ENCODE assay signal across 24 cellular contexts in genomic region chr17:68324114-68324513, GRCh38. TPM values are rescaled to one million over a fixed set of nuclear protein-coding genes. Genes with fewer than 3 reads are reported as not detected.
"Had no signal": no experiment of that assay in that cellular context is flagged by ENCODE, and none has a peak within 500 bp of the region (broad histone marks: within the 10 kb centered on the region; RNA-seq: fewer than 3 reads in every experiment).

No MANE protein-coding gene starts in this region.

- DNase-seq: activated CD4-positive, alpha-beta T cell treated with anti-CD3 and anti-CD28 coated beads, Interleukin-2, amount 10 ng/mL, durations not matched to agents 7 days and 5 days; activated naive CD4-positive, alpha-beta T cell; activated T-cell treated with anti-CD3 and anti-CD28 coated beads, Interleukin-2, amount 50 U/mL, for 1 hour; brain microvascular endothelial cell; caudate nucleus; effector CD8-positive, alpha-beta T cell; head of caudate nucleus; hypothalamus; midbrain; stimulated activated CD4-positive, alpha-beta T cell treated with anti-CD3 and anti-CD28 coated beads, Interleukin-1b, Interleukin-23, amount 100 ng/mL, for 48 hours; SW 1271; T-helper 17 cell had no signal

- H3K4me3 Mint-ChIP-seq: activated CD4-positive, alpha-beta T cell treated with anti-CD3 and anti-CD28 coated beads, Interleukin-2, amount 10 ng/mL, durations not matched to agents 7 days and 5 days; dendritic cell treated with granulocyte-macrophage colony-stimulating factor and Interleukin-4, amounts not matched to agents 40 ng/mL and 50 ng/mL, for 4 days; natural killer cell treated with Interleukin-12 subunit alpha and Interleukin-12 subunit beta and Interleukin-15 and Interleukin-18, amount 100 ng/mL, for 72 hours; stimulated activated naive CD8-positive, alpha-beta T cell treated with anti-CD3 and anti-CD28 coated beads, Interleukin-15, Interleukin-2, amounts not matched to agents 100 ng/mL and 50 ng/mL, for 24 hours; T-helper 17 cell had no signal

- ATAC-seq: activated CD4-positive, CD25-positive, alpha-beta regulatory T cell treated with anti-CD3 and anti-CD28 coated beads, Interleukin-2, amount 50 U/mL, for 24 hours; gastroesophageal sphincter; natural killer cell treated with Interleukin-12 subunit alpha and Interleukin-12 subunit beta and Interleukin-15 and Interleukin-18, amount 100 ng/mL, for 72 hours; T-helper 17 cell had no signal

- H3K27ac Mint-ChIP-seq: dendritic cell treated with granulocyte-macrophage colony-stimulating factor and Interleukin-4, amounts not matched to agents 40 ng/mL and 50 ng/mL, for 4 days; natural killer cell treated with Interleukin-12 subunit alpha and Interleukin-12 subunit beta and Interleukin-15 and Interleukin-18, amount 100 ng/mL, for 72 hours; progenitor cell of endocrine pancreas; stimulated activated naive CD8-positive, alpha-beta T cell treated with anti-CD3 and anti-CD28 coated beads, Interleukin-15, Interleukin-2, amounts not matched to agents 100 ng/mL and 50 ng/mL, for 24 hours; T-helper 17 cell had no signal

- H3K9me3 Mint-ChIP-seq: activated CD4-positive, alpha-beta T cell treated with anti-CD3 and anti-CD28 coated beads, Interleukin-2, amount 10 ng/mL, durations not matched to agents 7 days and 5 days; dendritic cell treated with granulocyte-macrophage colony-stimulating factor and Interleukin-4, amounts not matched to agents 40 ng/mL and 50 ng/mL, for 4 days; natural killer cell treated with Interleukin-12 subunit alpha and Interleukin-12 subunit beta and Interleukin-15 and Interleukin-18, amount 100 ng/mL, for 72 hours; stimulated activated naive CD8-positive, alpha-beta T cell treated with anti-CD3 and anti-CD28 coated beads, Interleukin-15, Interleukin-2, amounts not matched to agents 100 ng/mL and 50 ng/mL, for 24 hours had no signal

- H3K4me3 ChIP-seq: ascending aorta, esophagus muscularis mucosa, gastroesophageal sphincter, right atrium auricular region, skin epidermis, tibial nerve had no signal

- H3K27me3 ChIP-seq: ascending aorta, brain microvascular endothelial cell, esophagus muscularis mucosa, gastroesophageal sphincter, right atrium auricular region, tibial nerve had no signal

- H3K36me3 Mint-ChIP-seq: natural killer cell treated with Interleukin-12 subunit alpha and Interleukin-12 subunit beta and Interleukin-15 and Interleukin-18, amount 100 ng/mL, for 72 hours had no signal

- H3K36me3 ChIP-seq: ascending aorta, brain microvascular endothelial cell, esophagus muscularis mucosa, gastroesophageal sphincter, right atrium auricular region, tibial nerve had no signal

- H3K27ac ChIP-seq: ascending aorta, brain microvascular endothelial cell, esophagus muscularis mucosa, gastroesophageal sphincter, right atrium auricular region, skin epidermis, tibial nerve, VCaP had no signal

- H3K9me3 ChIP-seq: ascending aorta, esophagus muscularis mucosa, gastroesophageal sphincter, right atrium auricular region, tibial nerve had no signal

- H3K4me1 ChIP-seq: ascending aorta, gastroesophageal sphincter, right atrium auricular region, tibial nerve had no signal

- H3K27me3 Mint-ChIP-seq: activated CD4-positive, alpha-beta T cell treated with anti-CD3 and anti-CD28 coated beads, Interleukin-2, amount 10 ng/mL, durations not matched to agents 7 days and 5 days; dendritic cell treated with granulocyte-macrophage colony-stimulating factor and Interleukin-4, amounts not matched to agents 40 ng/mL and 50 ng/mL, for 4 days; natural killer cell treated with Interleukin-12 subunit alpha and Interleukin-12 subunit beta and Interleukin-15 and Interleukin-18, amount 100 ng/mL, for 72 hours; progenitor cell of endocrine pancreas; stimulated activated naive CD8-positive, alpha-beta T cell treated with anti-CD3 and anti-CD28 coated beads, Interleukin-15, Interleukin-2, amounts not matched to agents 100 ng/mL and 50 ng/mL, for 24 hours; T-helper 17 cell had no signal

RNA-seq across cellular contexts. Expression of gene SLC16A6, which starts 33.2 kb away (rescaled TPM):
- total RNA-seq: ascending aorta had no signal
